In the genomic region with DNA sequence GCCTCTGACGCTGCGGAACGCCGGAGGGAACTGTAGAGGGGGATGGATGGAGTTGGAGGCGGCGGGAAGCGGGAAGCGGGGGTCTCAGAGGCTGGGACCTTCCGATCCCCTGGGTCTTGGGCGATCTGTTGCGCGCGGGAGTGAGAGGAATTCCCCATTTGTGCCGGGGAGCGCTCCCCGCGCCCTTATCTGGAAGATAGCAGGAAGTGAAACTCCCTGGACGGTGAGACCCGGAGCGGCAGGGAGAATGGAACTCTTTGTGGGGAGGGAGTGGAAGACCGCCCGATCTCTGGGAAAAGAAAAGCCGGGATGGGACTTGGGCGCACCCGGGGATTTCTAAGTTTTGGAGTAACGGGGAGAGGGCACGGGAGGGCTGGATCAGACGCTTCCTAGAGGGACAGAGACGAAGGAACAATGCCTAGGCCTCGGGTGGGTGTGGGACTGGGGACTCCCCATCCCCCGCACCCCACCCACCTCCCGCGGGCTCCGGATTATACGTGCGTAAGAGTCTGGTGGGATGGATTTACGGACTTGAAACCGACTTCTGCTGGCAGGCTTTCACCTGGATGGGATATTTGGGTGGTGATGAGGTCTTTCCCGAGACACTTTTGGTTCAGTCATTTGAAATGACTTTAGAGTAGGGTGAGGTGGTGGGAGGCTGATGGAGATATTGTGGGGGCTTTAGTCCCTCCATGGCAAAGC, we compare ENCODE assay signal across 8 cellular contexts. TPM values are rescaled to one million over a fixed set of nuclear protein-coding genes. Genes with fewer than 3 reads are reported as not detected.
DNase-seq lines count a peak whose midpoint lies in the region; ATAC-seq and TF ChIP-seq lines count a peak whose summit lies in the region.

No MANE protein-coding gene starts in this region.

- peak overlapping the region; percentile 47 for H2AFZ ChIP-seq in trophoblast cell (ENCODE audit: insufficient read depth, low read length, poor library complexity)

- peak overlapping the region; percentile 15 for H4K12ac ChIP-seq in trophoblast cell (ENCODE audit: low read depth, low read length)

- peak overlapping the region; percentile 48 for H3K18ac ChIP-seq in trophoblast cell (ENCODE audit: low read length)

- H3K4me3 ChIP-seq in LNCaP clone FGC (ENCODE audit: low read depth, low read length) (peak overlapping the region; percentile 96), trophoblast cell (ENCODE audit: low read depth, low read length) (peak overlapping the region; percentile 95)

- peaks cover 10 to 12% of the 10 kb centered on the region in 2 experiments for H3K4me1 ChIP-seq in trophoblast cell (ENCODE audit: control insufficient read depth in 1 of 2, insufficient read depth in 2 of 2, low read length in 2 of 2)

- H2AK5ac ChIP-seq in trophoblast cell (ENCODE audit: low read length): no peak overlapping the region

- peak overlapping the region; percentile 90 for H4K8ac ChIP-seq in trophoblast cell (ENCODE audit: low read depth, low read length)

- peak overlapping the region; percentile 86 for H3K9ac ChIP-seq in trophoblast cell (ENCODE audit: low read length)

- peak overlapping the region; percentile 45 for H3K14ac ChIP-seq in trophoblast cell (ENCODE audit: low read length)

- no peak overlapping the region for H2BK12ac ChIP-seq in trophoblast cell (ENCODE audit: low read length)

- peaks cover 13% of the 10 kb centered on the region for H3K79me1 ChIP-seq in trophoblast cell (ENCODE audit: low read length)

- peak overlapping the region; percentile 92 for H3K4me2 ChIP-seq in trophoblast cell (ENCODE audit: low read length)

- WGBS in trophoblast cell (ENCODE audit: extremely low coverage, insufficient coverage, insufficient read length): no CpG with 5 or more reads among the region's 39 CpGs

- no peaks in the 10 kb centered on the region for H3K9me3 ChIP-seq in trophoblast cell (ENCODE audit: insufficient read depth, low read depth, low read length)

- peak overlapping the region; percentile 63 for H4K91ac ChIP-seq in trophoblast cell (ENCODE audit: low read depth, low read length)

- peaks cover 21 to 23% of the 10 kb centered on the region in 2 experiments for H3K36me3 ChIP-seq in trophoblast cell (ENCODE audit: control insufficient read depth in 1 of 2, insufficient read depth in 2 of 2, low read length in 2 of 2)

- H3K23ac ChIP-seq in trophoblast cell (ENCODE audit: low read length): no peak overlapping the region

- DNase-seq in DMS 273 (lab: John Stamatoyannopoulos, UW; ENCODE audit: unreplicated experiment): peak; percentile 28
- no peak for DNase-seq in DMS 273 treated with DMSO at 0.1 percent for 48 hours (lab: John Stamatoyannopoulos, UW)
- no peak for DNase-seq in LNCaP clone FGC (ENCODE audit: low read depth)
- no peak for DNase-seq in epithelial cell of prostate (ENCODE audit: low read depth, low spot score)
- peak in 1 of 2 donors; percentile 29 for DNase-seq in trophoblast cell
- DNase-seq in T1000 (lab: John Stamatoyannopoulos, UW): no peak

- ATAC-seq in HG02870 (IDR thresholded peaks at IDR 0.05; ENCODE audit: unreplicated experiment) (no peak), HG03571 (IDR thresholded peaks at IDR 0.05; ENCODE audit: unreplicated experiment) (no peak)

- H2BK5ac ChIP-seq in trophoblast cell (ENCODE audit: low read depth, low read length, poor library complexity): peak overlapping the region; percentile 17

- H3K4ac ChIP-seq in trophoblast cell (ENCODE audit: low read depth, low read length): peak overlapping the region; percentile 78

- no peak for TF ChIP-seq CTCF in LNCaP clone FGC (IDR thresholded peaks at IDR 0.05; ENCODE audit: control insufficient read depth, extremely low read depth, insufficient read depth)

- H3K27ac ChIP-seq in epithelial cell of prostate (peak overlapping the region; percentile 94), trophoblast cell (ENCODE audit: low read depth, low read length) (peak overlapping the region; percentile 91)

- H3K27me3 ChIP-seq in trophoblast cell (ENCODE audit: insufficient read depth, low read length): no peaks in the 10 kb centered on the region

- peak overlapping the region; percentile 52 for H2BK120ac ChIP-seq in trophoblast cell (ENCODE audit: insufficient read depth, low read length, poor library complexity)

- H3K79me2 ChIP-seq in trophoblast cell (ENCODE audit: control insufficient read depth, insufficient read depth, low read length, poor library complexity): peaks cover 15% of the 10 kb centered on the region

RNA-seq across cellular contexts. Expression of a gene that starts 0.5 kb away (rescaled TPM):
- 71.4 and 74.4 TPM in 2 replicates for polyA plus RNA-seq in trophoblast cell (2013)

RNA-seq across cellular contexts. Expression of a gene that starts 19.5 kb away (rescaled TPM):
- polyA plus RNA-seq in trophoblast cell (2013): 75.6 and 76.3 TPM in 2 replicates

RNA-seq across cellular contexts. Expression of a gene that starts 20.8 kb away (rescaled TPM):
- polyA plus RNA-seq in trophoblast cell (2013): not detected in 2 replicates

RNA-seq across cellular contexts. Expression of a gene that starts 33.0 kb away (rescaled TPM):
- polyA plus RNA-seq in trophoblast cell (2013): 0.08 TPM in 1 of 2 replicates, not detected in the other

RNA-seq across cellular contexts. Expression of a gene that starts 42.7 kb away (rescaled TPM):
- 0.17 and 0.49 TPM in 2 replicates for polyA plus RNA-seq in trophoblast cell (2013)
